In the genomic region with DNA sequence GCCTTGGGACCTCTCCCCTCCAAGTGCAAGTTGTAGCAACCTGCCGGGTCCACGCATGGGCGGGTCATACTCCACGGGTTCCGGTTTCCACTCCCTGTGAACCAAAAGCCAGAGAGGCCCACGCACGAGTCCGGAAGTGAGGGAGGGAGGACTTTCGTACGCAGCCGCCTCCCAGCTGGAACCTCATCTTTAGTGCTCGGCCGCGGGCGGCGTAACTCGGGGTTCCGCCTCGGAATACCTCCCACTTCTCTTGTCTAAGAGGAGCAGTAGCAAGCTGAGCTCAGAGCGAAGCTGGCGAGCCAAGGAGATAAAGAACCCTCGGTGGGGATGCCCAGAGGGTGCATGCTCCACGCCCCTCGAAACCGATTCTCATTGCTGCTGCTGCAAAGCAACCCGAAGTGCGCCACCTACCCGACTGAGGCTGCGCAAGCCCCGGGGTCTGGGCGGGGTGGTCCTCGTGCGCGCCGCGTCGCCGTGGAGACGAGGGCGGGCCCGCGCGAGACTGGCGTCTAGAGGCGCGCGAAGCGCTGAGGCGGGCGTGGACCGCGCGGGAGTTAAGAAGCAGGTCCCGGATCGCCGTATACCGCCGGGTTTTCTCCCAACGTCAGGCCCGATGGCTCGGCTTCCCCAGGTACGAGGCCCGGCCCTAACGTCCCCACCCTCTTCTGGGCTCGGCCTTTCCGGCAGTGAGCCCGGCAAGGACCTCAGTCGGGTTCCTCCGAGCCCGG, we compare ENCODE assay signal across 8 cellular contexts. TPM values are rescaled to one million over a fixed set of nuclear protein-coding genes. Genes with fewer than 3 reads are reported as not detected.
DNase-seq lines count a peak whose midpoint lies in the region; FAIRE-seq and TF ChIP-seq lines count a peak whose summit lies in the region.

A gene with protein sequence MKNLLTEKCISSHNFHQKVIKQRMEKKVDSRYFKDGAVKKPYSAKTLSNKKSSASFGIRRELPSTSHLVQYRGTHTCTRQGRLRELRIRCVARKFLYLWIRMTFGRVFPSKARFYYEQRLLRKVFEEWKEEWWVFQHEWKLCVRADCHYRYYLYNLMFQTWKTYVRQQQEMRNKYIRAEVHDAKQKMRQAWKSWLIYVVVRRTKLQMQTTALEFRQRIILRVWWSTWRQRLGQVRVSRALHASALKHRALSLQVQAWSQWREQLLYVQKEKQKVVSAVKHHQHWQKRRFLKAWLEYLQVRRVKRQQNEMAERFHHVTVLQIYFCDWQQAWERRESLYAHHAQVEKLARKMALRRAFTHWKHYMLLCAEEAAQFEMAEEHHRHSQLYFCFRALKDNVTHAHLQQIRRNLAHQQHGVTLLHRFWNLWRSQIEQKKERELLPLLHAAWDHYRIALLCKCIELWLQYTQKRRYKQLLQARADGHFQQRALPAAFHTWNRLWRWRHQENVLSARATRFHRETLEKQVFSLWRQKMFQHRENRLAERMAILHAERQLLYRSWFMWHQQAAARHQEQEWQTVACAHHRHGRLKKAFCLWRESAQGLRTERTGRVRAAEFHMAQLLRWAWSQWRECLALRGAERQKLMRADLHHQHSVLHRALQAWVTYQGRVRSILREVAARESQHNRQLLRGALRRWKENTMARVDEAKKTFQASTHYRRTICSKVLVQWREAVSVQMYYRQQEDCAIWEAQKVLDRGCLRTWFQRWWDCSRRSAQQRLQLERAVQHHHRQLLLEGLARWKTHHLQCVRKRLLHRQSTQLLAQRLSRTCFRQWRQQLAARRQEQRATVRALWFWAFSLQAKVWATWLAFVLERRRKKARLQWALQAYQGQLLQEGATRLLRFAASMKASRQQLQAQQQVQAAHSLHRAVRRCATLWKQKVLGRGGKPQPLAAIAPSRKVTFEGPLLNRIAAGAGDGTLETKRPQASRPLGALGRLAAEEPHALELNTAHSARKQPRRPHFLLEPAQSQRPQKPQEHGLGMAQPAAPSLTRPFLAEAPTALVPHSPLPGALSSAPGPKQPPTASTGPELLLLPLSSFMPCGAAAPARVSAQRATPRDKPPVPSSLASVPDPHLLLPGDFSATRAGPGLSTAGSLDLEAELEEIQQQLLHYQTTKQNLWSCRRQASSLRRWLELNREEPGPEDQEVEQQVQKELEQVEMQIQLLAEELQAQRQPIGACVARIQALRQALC (plus strand): TSS at position 530 of the 728 bp plus-strand sequence. CDS start 11,749 bp downstream, outside the sequence.

- peak within 1 kb of the TSS; percentile 87 for H2AFZ ChIP-seq in neural cell (ENCODE audit: low read depth, low read length)

- peak within 1 kb of the TSS; percentile 94 for H3K4me3 ChIP-seq in neural cell (ENCODE audit: low read length)
- H3K4me3 ChIP-seq in stomach, result peak within 1 kb of the TSS; percentile 72 to 88 (median 82)

- intact Hi-C loops in stomach (cut with DNase I; ENCODE audit: low total_unique reads), result no loop called here

- H3K36me3 ChIP-seq in neural cell (ENCODE audit: insufficient read depth, low read length) (no peaks in the 10 kb centered on the region), stomach (peaks cover 0 to 6% (median 2%) of the 10 kb centered on the region in 4 donors)

- peak; percentile 44 for TF ChIP-seq POLR2A in H54 (IDR thresholded peaks at IDR 0.05; ENCODE audit: low read depth, low read length)
- TF ChIP-seq POLR2A in stomach (IDR thresholded peaks at IDR 0.05), result no peak

- peak; percentile 45 for FAIRE-seq in H54 (lab: Jason Lieb, UNC)

- TF ChIP-seq CTCF in neural cell (IDR thresholded peaks at IDR 0.05; ENCODE audit: poor library complexity, severe bottlenecking) (peak; percentile 63), stomach (IDR thresholded peaks at IDR 0.05) (peak in 1 of 7 experiments; percentile 29)

- 0 to 1% (median 0%) methylated on average over 29 to 70 of the region's 70 CpGs for WGBS in stomach, 5 donors

- peak within 1 kb of the TSS; percentile 50 for H3K4me2 ChIP-seq in neural cell (ENCODE audit: low read length)

- H3K9me3 ChIP-seq in neural cell (ENCODE audit: low read length), result no peaks in the 10 kb centered on the region
- H3K9me3 ChIP-seq in stomach, result no peaks in the 10 kb centered on the region

- peak within 1 kb of the TSS; percentile 71 for H3K9ac ChIP-seq in neural cell (ENCODE audit: low read length)

- no peaks in the 10 kb centered on the region for H3K9me2 ChIP-seq in neural cell (ENCODE audit: insufficient read depth, low read length)

- DNase-seq in ELR (ENCODE audit: low read depth), result peak; percentile 91
- peak; percentile 77 for DNase-seq in H54 (ENCODE audit: insufficient read length, low spot score)
- peak; percentile 88 for DNase-seq in LoVo (ENCODE audit: low spot score)
- peak; percentile 80 to 90 for DNase-seq in SHP77 (lab: John Stamatoyannopoulos, UW)
- DNase-seq in activated effector memory CD4-positive, alpha-beta T cell treated with anti-CD3 and anti-CD28 coated beads, Interleukin-2, amount 50 U/mL, for 16 hours, result peak; percentile 99
- DNase-seq in fibroblast of the conjunctiva (ENCODE audit: low read depth), result peak; percentile 63
- DNase-seq in stomach, result peak; percentile 92

- TF ChIP-seq EP300 in neural cell (conservative IDR thresholded peaks at IDR 0.05; ENCODE audit: poor library complexity, severe bottlenecking) (no peak), stomach (IDR thresholded peaks at IDR 0.05) (no peak)

- no peaks in the 10 kb centered on the region for H4K20me1 ChIP-seq in neural cell (ENCODE audit: insufficient read depth)

- no peak for TF ChIP-seq RAD21 in neural cell (conservative IDR thresholded peaks at IDR 0.05)

- H3F3A ChIP-seq in neural cell (ENCODE audit: insufficient read depth, low read length, poor library complexity, severe bottlenecking), result no peaks in the 10 kb centered on the region

- H3K27me3 ChIP-seq in neural cell (ENCODE audit: insufficient read depth, low read depth, low read length) (no peaks in the 10 kb centered on the region), stomach (no peaks in the 10 kb centered on the region)

- H3K27ac ChIP-seq in neural cell (ENCODE audit: low read length) (peak within 1 kb of the TSS; percentile 73), stomach (peak within 1 kb of the TSS; percentile 83 to 89 (median 84))

- peaks cover 2% of the 10 kb centered on the region for H3K79me2 ChIP-seq in neural cell (replicated peaks; ENCODE audit: insufficient read depth, low read length)

- H3K4me1 ChIP-seq in stomach, result peaks cover 8 to 35% (median 20%) of the 10 kb centered on the region in 4 donors

TF ChIP-seq in neural cell, 6 proteins besides CTCF, POLR2A, EP300 and RAD21:
- TF ChIP-seq EZH2 (IDR thresholded peaks at IDR 0.05; ENCODE audit: borderline replicate concordance, insufficient read depth, low read length, poor library complexity, severe bottlenecking), result no peak
- TF ChIP-seq POLR2AphosphoS5 (IDR thresholded peaks at IDR 0.05), result peak; percentile 69
- no peak for TF ChIP-seq TAF1 (IDR thresholded peaks at IDR 0.05; ENCODE audit: low read depth)
- TF ChIP-seq SMC3 (conservative IDR thresholded peaks at IDR 0.05; ENCODE audit: poor library complexity), result peak; percentile 34
- peak; percentile 91 for TF ChIP-seq MXI1 (conservative IDR thresholded peaks at IDR 0.05; ENCODE audit: poor library complexity, severe bottlenecking)
- TF ChIP-seq, protein P1, sequence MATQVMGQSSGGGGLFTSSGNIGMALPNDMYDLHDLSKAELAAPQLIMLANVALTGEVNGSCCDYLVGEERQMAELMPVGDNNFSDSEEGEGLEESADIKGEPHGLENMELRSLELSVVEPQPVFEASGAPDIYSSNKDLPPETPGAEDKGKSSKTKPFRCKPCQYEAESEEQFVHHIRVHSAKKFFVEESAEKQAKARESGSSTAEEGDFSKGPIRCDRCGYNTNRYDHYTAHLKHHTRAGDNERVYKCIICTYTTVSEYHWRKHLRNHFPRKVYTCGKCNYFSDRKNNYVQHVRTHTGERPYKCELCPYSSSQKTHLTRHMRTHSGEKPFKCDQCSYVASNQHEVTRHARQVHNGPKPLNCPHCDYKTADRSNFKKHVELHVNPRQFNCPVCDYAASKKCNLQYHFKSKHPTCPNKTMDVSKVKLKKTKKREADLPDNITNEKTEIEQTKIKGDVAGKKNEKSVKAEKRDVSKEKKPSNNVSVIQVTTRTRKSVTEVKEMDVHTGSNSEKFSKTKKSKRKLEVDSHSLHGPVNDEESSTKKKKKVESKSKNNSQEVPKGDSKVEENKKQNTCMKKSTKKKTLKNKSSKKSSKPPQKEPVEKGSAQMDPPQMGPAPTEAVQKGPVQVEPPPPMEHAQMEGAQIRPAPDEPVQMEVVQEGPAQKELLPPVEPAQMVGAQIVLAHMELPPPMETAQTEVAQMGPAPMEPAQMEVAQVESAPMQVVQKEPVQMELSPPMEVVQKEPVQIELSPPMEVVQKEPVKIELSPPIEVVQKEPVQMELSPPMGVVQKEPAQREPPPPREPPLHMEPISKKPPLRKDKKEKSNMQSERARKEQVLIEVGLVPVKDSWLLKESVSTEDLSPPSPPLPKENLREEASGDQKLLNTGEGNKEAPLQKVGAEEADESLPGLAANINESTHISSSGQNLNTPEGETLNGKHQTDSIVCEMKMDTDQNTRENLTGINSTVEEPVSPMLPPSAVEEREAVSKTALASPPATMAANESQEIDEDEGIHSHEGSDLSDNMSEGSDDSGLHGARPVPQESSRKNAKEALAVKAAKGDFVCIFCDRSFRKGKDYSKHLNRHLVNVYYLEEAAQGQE (IDR thresholded peaks at IDR 0.05; ENCODE audit: borderline replicate concordance), result no peak
TF ChIP-seq in neural cell: peak in this region for 3.

RNA-seq across cellular contexts. Expression of the gene that starts here (rescaled TPM):
- 19.9 and 27.4 TPM in 2 replicates for polyA plus RNA-seq in neural cell
- polyA minus RNA-seq in neural cell, result 22.5 and 23.4 TPM in 2 replicates
- total RNA-seq in stomach, result 100 to 1,000 TPM in 1 of 5 donors, 10 to 100 TPM in 4; 28.4 to 194 (median 42.6) TPM
- polyA plus RNA-seq in stomach, result 10 to 100 TPM; 11.3 to 23.7 (median 15.1) TPM

Comparison
In these comparisons a context has a peak if more than half of its experiments do, and no peak if none do; other contexts are left out.
1. Peak in every context shown above with its lines: DNase-seq, H3K4me3 ChIP-seq and H3K27ac ChIP-seq.